Comparison of ENCODE assay signal across 28 cellular contexts in genomic region chr17:1800240-1800639, GRCh38. TPM values are rescaled to one million over a fixed set of nuclear protein-coding genes. Genes with fewer than 3 reads are reported as not detected.
"Had no signal": no experiment of that assay in that cellular context is flagged by ENCODE, and none has a peak within 500 bp of the region (broad histone marks: within the 10 kb centered on the region; RNA-seq: fewer than 3 reads in every experiment).

No MANE protein-coding gene starts in this region.

- ATAC-seq: activated CD8-positive, alpha-beta T cell treated with anti-CD3 and anti-CD28 coated beads, Interleukin-2, amount 10 ng/mL, durations not matched to agents 7 days and 5 days; activated naive CD4-positive, alpha-beta T cell treated with anti-CD3 and anti-CD28 coated beads, Interleukin-2, amount 50 U/mL, for 72 hours; activated T-helper 17 cell treated with anti-CD3 and anti-CD28 coated beads, Interleukin-2, amount 50 U/mL, for 72 hours; effector memory CD8-positive, alpha-beta T cell; esophagus mucosa; left lobe of liver; natural killer cell; stimulated activated effector memory CD8-positive, alpha-beta T cell treated with anti-CD3 and anti-CD28 coated beads, Interleukin-12 subunit alpha, Interleukin-12 subunit beta, amount 100 ng/mL, for 72 hours; stimulated activated naive CD8-positive, alpha-beta T cell treated with anti-CD3 and anti-CD28 coated beads, Interleukin-15, amount 100 ng/mL, for 72 hours; T-cell had no signal

- H3K27ac Mint-ChIP-seq: activated CD4-positive, alpha-beta T cell treated with anti-CD3 and anti-CD28 coated beads, Interleukin-2, amount 10 ng/mL, durations not matched to agents 7 days and 5 days; activated CD8-positive, alpha-beta T cell treated with anti-CD3 and anti-CD28 coated beads, Interleukin-2, amount 10 ng/mL, durations not matched to agents 7 days and 5 days; activated naive CD4-positive, alpha-beta T cell treated with anti-CD3 and anti-CD28 coated beads, Interleukin-2, amount 50 U/mL, for 72 hours; activated T-cell treated with anti-CD3 and anti-CD28 coated beads, Interleukin-2, amount 50 U/mL, for 24 hours; activated T-helper 17 cell treated with anti-CD3 and anti-CD28 coated beads, Interleukin-2, amount 50 U/mL, for 72 hours; effector memory CD8-positive, alpha-beta T cell; mesothelial cell of epicardium; natural killer cell; progenitor cell of endocrine pancreas; stimulated activated effector memory CD8-positive, alpha-beta T cell treated with anti-CD3 and anti-CD28 coated beads, Interleukin-12 subunit alpha, Interleukin-12 subunit beta, amount 100 ng/mL, for 72 hours; stimulated activated naive CD8-positive, alpha-beta T cell treated with anti-CD3 and anti-CD28 coated beads, Interleukin-15, amount 100 ng/mL, for 72 hours; T-cell had no signal

- H3K4me1 ChIP-seq: colonic mucosa had no signal

- H3K4me3 ChIP-seq: colonic mucosa, dorsolateral prefrontal cortex, skin epidermis, suprapubic skin, tibial nerve had no signal

- H3K27me3 ChIP-seq: brain microvascular endothelial cell, colonic mucosa, dorsolateral prefrontal cortex, suprapubic skin, tibial nerve had no signal

- H3K4me3 Mint-ChIP-seq: activated CD4-positive, alpha-beta T cell treated with anti-CD3 and anti-CD28 coated beads, Interleukin-2, amount 10 ng/mL, durations not matched to agents 7 days and 5 days; activated CD8-positive, alpha-beta T cell treated with anti-CD3 and anti-CD28 coated beads, Interleukin-2, amount 10 ng/mL, durations not matched to agents 7 days and 5 days; activated T-cell treated with anti-CD3 and anti-CD28 coated beads, Interleukin-2, amount 50 U/mL, for 24 hours; activated T-helper 17 cell treated with anti-CD3 and anti-CD28 coated beads, Interleukin-2, amount 50 U/mL, for 72 hours; central memory CD8-positive, alpha-beta T cell; effector memory CD8-positive, alpha-beta T cell; mesothelial cell of epicardium; natural killer cell; stimulated activated effector memory CD8-positive, alpha-beta T cell treated with anti-CD3 and anti-CD28 coated beads, Interleukin-12 subunit alpha, Interleukin-12 subunit beta, amount 100 ng/mL, for 72 hours; stimulated activated naive CD8-positive, alpha-beta T cell treated with anti-CD3 and anti-CD28 coated beads, Interleukin-15, amount 100 ng/mL, for 72 hours; T-cell; T-helper 2 cell treated with Interferon-gamma antibody and Interleukin-4, amounts not matched to agents 5 μg/mL and 100 μg/mL, for 36 hours had no signal

- H3K27me3 Mint-ChIP-seq: activated CD4-positive, alpha-beta T cell treated with anti-CD3 and anti-CD28 coated beads, Interleukin-2, amount 10 ng/mL, durations not matched to agents 7 days and 5 days; activated T-cell treated with anti-CD3 and anti-CD28 coated beads, Interleukin-2, amount 50 U/mL, for 24 hours; activated T-helper 17 cell treated with anti-CD3 and anti-CD28 coated beads, Interleukin-2, amount 50 U/mL, for 72 hours; central memory CD8-positive, alpha-beta T cell; effector memory CD8-positive, alpha-beta T cell; progenitor cell of endocrine pancreas; stimulated activated naive CD8-positive, alpha-beta T cell treated with anti-CD3 and anti-CD28 coated beads, Interleukin-15, amount 100 ng/mL, for 72 hours; T-cell had no signal

- H3K9me3 ChIP-seq: colonic mucosa, suprapubic skin, tibial nerve had no signal

- H3K27ac ChIP-seq: brain microvascular endothelial cell, colonic mucosa, dorsolateral prefrontal cortex, skin epidermis, suprapubic skin, tibial nerve, WERI-Rb-1 had no signal

- H3K9me3 Mint-ChIP-seq: activated CD4-positive, alpha-beta T cell treated with anti-CD3 and anti-CD28 coated beads, Interleukin-2, amount 10 ng/mL, durations not matched to agents 7 days and 5 days; activated naive CD4-positive, alpha-beta T cell treated with anti-CD3 and anti-CD28 coated beads, Interleukin-2, amount 50 U/mL, for 72 hours; activated T-cell treated with anti-CD3 and anti-CD28 coated beads, Interleukin-2, amount 50 U/mL, for 24 hours; activated T-helper 17 cell treated with anti-CD3 and anti-CD28 coated beads, Interleukin-2, amount 50 U/mL, for 72 hours; central memory CD8-positive, alpha-beta T cell; effector memory CD8-positive, alpha-beta T cell; mesothelial cell of epicardium; natural killer cell; stimulated activated effector memory CD8-positive, alpha-beta T cell treated with anti-CD3 and anti-CD28 coated beads, Interleukin-12 subunit alpha, Interleukin-12 subunit beta, amount 100 ng/mL, for 72 hours; stimulated activated naive CD8-positive, alpha-beta T cell treated with anti-CD3 and anti-CD28 coated beads, Interleukin-15, amount 100 ng/mL, for 72 hours; T-cell; T-helper 2 cell treated with Interferon-gamma antibody and Interleukin-4, amounts not matched to agents 5 μg/mL and 100 μg/mL, for 36 hours had no signal

- H3K36me3 Mint-ChIP-seq: natural killer cell had no signal

- DNase-seq: activated CD4-positive, alpha-beta T cell treated with anti-CD3 and anti-CD28 coated beads, Interleukin-2, amount 10 ng/mL, durations not matched to agents 7 days and 5 days; activated CD4-positive, CD25-positive, alpha-beta regulatory T cell treated with anti-CD3 and anti-CD28 coated beads, Interleukin-2, amount 50 U/mL, for 72 hours; activated CD8-positive, alpha-beta T cell treated with anti-CD3 and anti-CD28 coated beads, Interleukin-2, amount 10 ng/mL, durations not matched to agents 7 days and 5 days; activated T-cell treated with anti-CD3 and anti-CD28 coated beads, Interleukin-2, amount 50 U/mL, for 24 hours; brain microvascular endothelial cell; colonic mucosa; dorsolateral prefrontal cortex; effector memory CD8-positive, alpha-beta T cell; foreskin melanocyte; natural killer cell; stimulated activated CD4-positive, alpha-beta T cell treated with anti-CD3 and anti-CD28 coated beads, Interleukin-2, amount 100 ng/mL, for 24 hours; stimulated activated naive CD8-positive, alpha-beta T cell treated with anti-CD3 and anti-CD28 coated beads, Interleukin-15, amount 100 ng/mL, for 72 hours; T-cell; WERI-Rb-1 had no signal

RNA-seq across cellular contexts. Expression of gene SERPINF1, which starts 38.4 kb away (rescaled TPM):
- total RNA-seq: activated T-helper 17 cell treated with anti-CD3 and anti-CD28 coated beads, Interleukin-2, amount 50 U/mL, for 72 hours; endothelial cell of umbilical vein; lung microvascular endothelial cell had no signal
- polyA plus RNA-seq: endothelial cell of umbilical vein had no signal

RNA-seq across cellular contexts. Expression of gene SERPINF2, which starts 57.6 kb away (rescaled TPM):
- total RNA-seq: endothelial cell of umbilical vein, lung microvascular endothelial cell had no signal
